ENCODE assay signal across 24 cellular contexts in the genomic region with DNA sequence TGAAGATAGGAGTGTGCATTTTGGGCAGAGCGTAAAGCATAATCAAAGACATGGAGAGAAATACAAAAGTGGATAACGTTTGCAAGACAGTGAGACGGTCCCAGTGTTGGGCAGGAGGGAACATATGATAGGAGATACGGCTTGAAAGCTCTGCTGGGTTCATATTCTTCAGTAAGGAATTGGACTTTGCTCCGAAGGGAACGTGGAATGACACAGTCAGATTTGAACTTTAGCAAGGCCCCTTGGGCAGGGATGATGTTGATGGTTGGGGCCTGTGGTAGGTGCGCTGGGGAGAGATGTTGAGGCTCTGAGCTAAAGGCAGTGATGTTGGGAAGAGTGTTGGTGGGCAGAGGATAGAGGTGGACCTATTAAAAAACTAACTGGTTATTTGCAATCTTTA.
"Had no signal": no experiment of that assay in that cellular context is flagged by ENCODE, and none has a peak within 500 bp of the region (broad histone marks: within the 10 kb centered on the region; RNA-seq: fewer than 3 reads in every experiment).

No MANE protein-coding gene starts in this region.

- DNase-seq: dermis blood vessel endothelial cell; dorsolateral prefrontal cortex; effector CD4-positive, alpha-beta T cell; effector memory CD4-positive, alpha-beta T cell; foreskin keratinocyte; heart left ventricle; hypothalamus; immature natural killer cell; islet precursor cell; kidney; kidney glomerular epithelial cell; left colon; left ventricle myocardium inferior; lower lobe of right lung; mesenchymal stem cell; midbrain had no signal

- H3K9me3 ChIP-seq: esophagus muscularis mucosa, gastroesophageal sphincter, heart left ventricle, left ventricle myocardium inferior, lower lobe of right lung had no signal

- H3K27me3 ChIP-seq: gastroesophageal sphincter, heart left ventricle, hepatocyte had no signal

- H3K4me3 ChIP-seq: coronary artery, dorsolateral prefrontal cortex, esophagus muscularis mucosa, gastroesophageal sphincter, heart left ventricle, hepatocyte, left ventricle myocardium inferior, lower lobe of right lung had no signal

- H3K4me2 ChIP-seq: hepatocyte had no signal

- FAIRE-seq: colon, endothelial cell of umbilical vein, frontal cortex, kidney had no signal

- H3K27ac ChIP-seq: coronary artery, dorsolateral prefrontal cortex, esophagus muscularis mucosa, foreskin keratinocyte, gastroesophageal sphincter, heart left ventricle, hepatocyte, left ventricle myocardium inferior, lower lobe of right lung had no signal

- H3K36me3 ChIP-seq: esophagus muscularis mucosa, gastroesophageal sphincter, heart left ventricle, left ventricle myocardium inferior, lower lobe of right lung had no signal

- H2AFZ ChIP-seq: hepatocyte had no signal

- H3K4me1 ChIP-seq: esophagus muscularis mucosa, foreskin keratinocyte, gastroesophageal sphincter, heart left ventricle, left ventricle myocardium inferior, lower lobe of right lung had no signal

- ATAC-seq: foreskin keratinocyte, gastroesophageal sphincter, heart left ventricle, left colon, left lobe of liver, lower lobe of right lung had no signal
